Comparison of ENCODE assay signal across 22 cellular contexts in the genomic region with DNA sequence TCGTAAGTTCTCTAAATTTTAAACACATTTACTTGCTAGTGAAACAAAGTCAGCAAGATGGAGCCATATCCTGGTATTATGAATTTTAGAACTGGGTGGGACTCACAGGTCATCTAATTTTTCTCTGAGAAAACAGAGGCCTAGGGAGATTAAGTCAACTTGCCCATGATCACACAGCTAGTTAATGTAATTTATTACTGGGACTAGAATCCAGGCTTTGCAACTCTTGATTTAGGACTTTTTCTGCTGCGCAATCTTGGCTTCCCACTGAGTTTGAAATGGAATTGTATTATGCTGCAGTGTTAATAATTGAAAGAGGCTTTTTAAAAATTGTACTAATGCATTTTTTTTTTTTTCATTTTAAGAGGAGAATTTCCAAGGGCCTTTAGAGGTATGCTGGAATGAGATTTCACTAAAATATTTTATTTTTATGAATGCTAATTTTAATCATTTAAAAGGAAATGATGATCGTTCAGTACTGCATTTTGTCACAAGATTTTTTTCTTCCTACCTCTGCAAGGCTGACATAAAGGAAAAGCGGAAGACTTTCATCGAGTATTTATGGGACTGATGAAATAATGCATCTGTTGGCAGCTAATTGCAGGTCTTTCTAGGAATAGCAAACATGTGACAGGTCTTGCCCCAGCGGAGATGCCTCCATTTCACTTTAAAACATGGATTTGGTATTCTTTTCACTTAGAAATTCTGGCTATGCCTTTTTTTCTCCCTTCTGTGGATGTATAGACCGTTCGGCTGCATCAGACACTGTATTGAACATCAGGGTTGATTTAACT.
"Had no signal": no experiment of that assay in that cellular context is flagged by ENCODE, and none has a peak within 500 bp of the region (broad histone marks: within the 10 kb centered on the region; RNA-seq: fewer than 3 reads in every experiment).

No MANE protein-coding gene starts in this region.

- H3K9me3 ChIP-seq: SJSA1 had no signal

- H3K27ac ChIP-seq: SJSA1 had no signal

- ATAC-seq: activated T-helper 17 cell treated with anti-CD3 and anti-CD28 coated beads, Interleukin-2, amount 50 U/mL, for 72 hours; PC-3 had no signal

- H3K36me3 ChIP-seq: SJSA1 had no signal

- H3K4me3 ChIP-seq: SJSA1 had no signal

- DNase-seq: activated B cell treated with CpG ODN at 0.5 μM for 24 hours; activated CD4-positive, alpha-beta memory T cell treated with anti-CD3 and anti-CD28 coated beads, Interleukin-2, amount 10 ng/mL, durations not matched to agents 7 days and 5 days; activated CD4-positive, alpha-beta T cell treated with anti-CD3 and anti-CD28 coated beads, Interleukin-2, amount 10 ng/mL, durations not matched to agents 7 days and 5 days; activated gamma-delta T cell; activated naive CD4-positive, alpha-beta T cell treated with anti-CD3 and anti-CD28 coated beads for 36 hours; activated T-cell treated with anti-CD3 and anti-CD28 coated beads for 4 hours; activated T-cell treated with anti-CD3 and anti-CD28 coated beads, Interleukin-2, amount 50 U/mL, for 48 hours; amygdala; cerebellar nuclear complex; KBM-7; NCI-H1105; NCI-H1436; NCI-H187; NCI-H2081; NCI-H226; NCI-H526; NCI-H82; PC-3; SHP77; T-helper 9 cell had no signal
